ENCODE assay signal across 21 cellular contexts in the genomic region with DNA sequence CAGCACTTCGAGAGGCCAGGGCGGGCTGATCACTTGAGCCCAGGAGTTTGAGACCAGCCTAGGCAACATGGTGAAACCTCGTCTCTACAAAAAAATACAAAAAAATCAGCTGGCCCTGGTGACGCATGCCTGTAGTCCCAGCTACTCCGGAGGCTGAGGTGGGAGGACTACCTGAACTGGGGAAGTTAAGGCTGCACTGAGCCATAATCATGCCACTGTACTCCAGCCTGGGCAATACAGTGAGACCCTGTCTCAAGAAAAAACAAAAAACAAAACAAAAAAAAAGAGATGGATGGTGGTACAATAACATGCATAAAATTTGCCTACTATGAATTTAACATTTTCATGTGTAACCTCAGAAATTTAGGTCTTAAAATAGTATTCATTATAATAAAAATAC. TPM values are rescaled to one million over a fixed set of nuclear protein-coding genes. Genes with fewer than 3 reads are reported as not detected.
DNase-seq lines count a peak whose midpoint lies in the region; ATAC-seq and TF ChIP-seq lines count a peak whose summit lies in the region.
"Had no signal": no experiment of that assay in that cellular context is flagged by ENCODE, and none has a peak within 500 bp of the region (broad histone marks: within the 10 kb centered on the region; RNA-seq: fewer than 3 reads in every experiment).

No MANE protein-coding gene starts in this region.

- TF ChIP-seq CTCF in Loucy (conservative IDR thresholded peaks at IDR 0.05; ENCODE audit: low read length): no peak
- TF ChIP-seq CTCF in neural cell (IDR thresholded peaks at IDR 0.05; ENCODE audit: poor library complexity, severe bottlenecking): no peak
- no peak for TF ChIP-seq CTCF in body of pancreas (IDR thresholded peaks at IDR 0.05)

- intact Hi-C loops in body of pancreas (cut with DNase I): no loop called here

- H3K4me1 ChIP-seq in Loucy (ENCODE audit: insufficient read depth, low read length, poor library complexity, severe bottlenecking) (peaks cover 32% of the 10 kb centered on the region), body of pancreas (peaks cover 20% of the 10 kb centered on the region)

- no peak for ATAC-seq in activated naive CD8-positive, alpha-beta T cell treated with anti-CD3 and anti-CD28 coated beads, Interleukin-2, amount 50 U/mL, for 24 hours
- ATAC-seq in HG02973 (IDR thresholded peaks at IDR 0.05; ENCODE audit: unreplicated experiment) (no peak), body of pancreas (no peak)
- ATAC-seq: heart right ventricle had no signal

- H3K4me1 Mint-ChIP-seq in activated naive CD4-positive, alpha-beta T cell treated with anti-CD3 and anti-CD28 coated beads, Interleukin-2, amount 50 U/mL, for 24 hours: peaks cover 50% of the 10 kb centered on the region
- peaks cover 31% of the 10 kb centered on the region for H3K4me1 Mint-ChIP-seq in activated naive CD8-positive, alpha-beta T cell treated with anti-CD3 and anti-CD28 coated beads, Interleukin-2, amount 50 U/mL, for 24 hours

- H3K9me2 ChIP-seq in Loucy (replicated peaks; ENCODE audit: low read depth, low read length) (no peaks in the 10 kb centered on the region), neural cell (ENCODE audit: insufficient read depth, low read length) (no peaks in the 10 kb centered on the region)

- H3K27ac ChIP-seq in neural cell (ENCODE audit: low read length): no peak overlapping the region
- no peak overlapping the region for H3K27ac ChIP-seq in body of pancreas
- H3K27ac ChIP-seq: coronary artery, ovary had no signal

- peaks cover 18% of the 10 kb centered on the region for H3K36me3 Mint-ChIP-seq in activated naive CD4-positive, alpha-beta T cell treated with anti-CD3 and anti-CD28 coated beads, Interleukin-2, amount 50 U/mL, for 24 hours
- peaks cover 32% of the 10 kb centered on the region for H3K36me3 Mint-ChIP-seq in activated naive CD8-positive, alpha-beta T cell treated with anti-CD3 and anti-CD28 coated beads, Interleukin-2, amount 50 U/mL, for 24 hours (ENCODE audit: low read depth)

- H3K9me3 ChIP-seq in Loucy (ENCODE audit: insufficient read depth, low read depth, low read length) (no peaks in the 10 kb centered on the region), neural cell (ENCODE audit: low read length) (no peaks in the 10 kb centered on the region), body of pancreas (no peaks in the 10 kb centered on the region)
- H3K9me3 ChIP-seq: heart right ventricle, ovary, sigmoid colon, transverse colon had no signal

- DNase-seq in activated naive CD4-positive, alpha-beta T cell (lab: John Stamatoyannopoulos, UW): no peak
- no peak for DNase-seq in activated naive CD8-positive, alpha-beta T cell treated with anti-CD3 and anti-CD28 coated beads, Interleukin-2, amount 50 U/mL, for 24 hours
- DNase-seq in body of pancreas (no peak), NCI-H2227 (lab: John Stamatoyannopoulos, UW; ENCODE audit: unreplicated experiment) (no peak)
- DNase-seq: CD8-positive, alpha-beta memory T cell; heart right ventricle; islet precursor cell; NCI-H1105; NCI-H2107; NCI-H69; OCI-M1; ovary; sigmoid colon; stimulated activated naive CD4-positive, alpha-beta T cell; transverse colon had no signal

- H3K9ac ChIP-seq in Loucy (ENCODE audit: low read depth, low read length, poor library complexity, severe bottlenecking) (peak overlapping the region; percentile 91), neural cell (ENCODE audit: low read length) (no peak overlapping the region)

- H3K79me2 ChIP-seq in Loucy (ENCODE audit: insufficient read depth, low read length) (peaks cover 49% of the 10 kb centered on the region), neural cell (replicated peaks; ENCODE audit: insufficient read depth, low read length) (peaks cover 38% of the 10 kb centered on the region)

- peak overlapping the region; percentile 100 for H3K27ac Mint-ChIP-seq in activated naive CD4-positive, alpha-beta T cell treated with anti-CD3 and anti-CD28 coated beads, Interleukin-2, amount 50 U/mL, for 24 hours
- peak overlapping the region; percentile 99 for H3K27ac Mint-ChIP-seq in activated naive CD8-positive, alpha-beta T cell treated with anti-CD3 and anti-CD28 coated beads, Interleukin-2, amount 50 U/mL, for 24 hours

- H3F3A ChIP-seq in Loucy (ENCODE audit: low read depth) (no peaks in the 10 kb centered on the region), neural cell (ENCODE audit: insufficient read depth, low read length, poor library complexity, severe bottlenecking) (no peaks in the 10 kb centered on the region)

- H3K36me3 ChIP-seq in Loucy (ENCODE audit: insufficient read depth, low read length): no peaks in the 10 kb centered on the region
- H3K36me3 ChIP-seq in neural cell (ENCODE audit: insufficient read depth, low read length): no peaks in the 10 kb centered on the region
- H3K36me3 ChIP-seq in body of pancreas (replicated peaks in 1 of 2; ENCODE audit: insufficient read depth in 1 of 2, low read depth in 2 of 2): no peaks in the 10 kb centered on the region
- H3K36me3 ChIP-seq: ovary, sigmoid colon, transverse colon had no signal

- H3K4me2 ChIP-seq in Loucy (ENCODE audit: low read depth, low read length, poor library complexity, severe bottlenecking) (peak overlapping the region; percentile 84), neural cell (ENCODE audit: low read length) (no peak overlapping the region)

- H3K4me3 ChIP-seq in Loucy (ENCODE audit: low read length, poor library complexity, severe bottlenecking) (peak overlapping the region; percentile 80), neural cell (ENCODE audit: low read length) (peak overlapping the region; percentile 82), body of pancreas (no peak overlapping the region)
- H3K4me3 ChIP-seq: coronary artery, lung, ovary, sigmoid colon had no signal

- TF ChIP-seq EP300 in neural cell (conservative IDR thresholded peaks at IDR 0.05; ENCODE audit: poor library complexity, severe bottlenecking): no peak

- no peak for TF ChIP-seq RAD21 in neural cell (conservative IDR thresholded peaks at IDR 0.05)

- H4K20me1 ChIP-seq in Loucy (ENCODE audit: insufficient read depth, low read length, poor library complexity, severe bottlenecking) (peaks cover 25% of the 10 kb centered on the region), neural cell (ENCODE audit: insufficient read depth) (no peaks in the 10 kb centered on the region)

- no peaks in the 10 kb centered on the region for H3K27me3 Mint-ChIP-seq in activated naive CD4-positive, alpha-beta T cell treated with anti-CD3 and anti-CD28 coated beads, Interleukin-2, amount 50 U/mL, for 24 hours
- H3K27me3 Mint-ChIP-seq in activated naive CD8-positive, alpha-beta T cell treated with anti-CD3 and anti-CD28 coated beads, Interleukin-2, amount 50 U/mL, for 24 hours: no peaks in the 10 kb centered on the region

- H3K27me3 ChIP-seq in Loucy (ENCODE audit: insufficient read depth, low read length, poor library complexity, severe bottlenecking): no peaks in the 10 kb centered on the region
- H3K27me3 ChIP-seq in neural cell (ENCODE audit: insufficient read depth, low read depth, low read length): no peaks in the 10 kb centered on the region
- no peaks in the 10 kb centered on the region for H3K27me3 ChIP-seq in body of pancreas
- H3K27me3 ChIP-seq: heart right ventricle, ovary, sigmoid colon, transverse colon had no signal

- no peak for TF ChIP-seq POLR2A in body of pancreas (IDR thresholded peaks at IDR 0.05)

- WGBS in body of pancreas, 2 donors: 94% methylated on average over 5 of the region's 5 CpGs

- H2AFZ ChIP-seq in Loucy (ENCODE audit: low read length) (no peak overlapping the region), neural cell (ENCODE audit: low read depth, low read length) (no peak overlapping the region)

- H3K4me3 Mint-ChIP-seq in activated naive CD4-positive, alpha-beta T cell treated with anti-CD3 and anti-CD28 coated beads, Interleukin-2, amount 50 U/mL, for 24 hours: peak overlapping the region; percentile 100
- H3K4me3 Mint-ChIP-seq in activated naive CD8-positive, alpha-beta T cell treated with anti-CD3 and anti-CD28 coated beads, Interleukin-2, amount 50 U/mL, for 24 hours: peak overlapping the region; percentile 98

- H3K9me3 Mint-ChIP-seq in activated naive CD4-positive, alpha-beta T cell treated with anti-CD3 and anti-CD28 coated beads, Interleukin-2, amount 50 U/mL, for 24 hours: no peaks in the 10 kb centered on the region
- peaks cover 5% of the 10 kb centered on the region for H3K9me3 Mint-ChIP-seq in activated naive CD8-positive, alpha-beta T cell treated with anti-CD3 and anti-CD28 coated beads, Interleukin-2, amount 50 U/mL, for 24 hours
- H3K9me3 Mint-ChIP-seq: CD8-positive, alpha-beta memory T cell had no signal

TF ChIP-seq in neural cell, 6 proteins besides CTCF, POLR2A, EP300 and RAD21 (continues in another document):
- TF ChIP-seq POLR2AphosphoS5 (IDR thresholded peaks at IDR 0.05) (no peak), REST (IDR thresholded peaks at IDR 0.05; ENCODE audit: borderline replicate concordance) (no peak)

RNA-seq across cellular contexts. Expression of gene THAP2, which starts 2.2 kb away (rescaled TPM):
- polyA plus RNA-seq in neural cell: 15.5 and 15.8 TPM in 2 replicates
- 34.3 and 35.8 TPM in 2 replicates for polyA minus RNA-seq in neural cell
- 10 to 100 TPM in 1 of 2 donors, under 1 TPM in 1; 0.99 to 15.0 TPM for total RNA-seq in body of pancreas

RNA-seq across cellular contexts. Expression of gene ZFC3H1, which starts 2.6 kb away (rescaled TPM):
- 45.5 and 70.2 TPM in 2 replicates for polyA plus RNA-seq in neural cell
- polyA minus RNA-seq in neural cell: 61.8 and 77.2 TPM in 2 replicates
- 100 to 1,000 TPM in 1 of 2 donors, 10 to 100 TPM in 1; 36.1 to 116 TPM for total RNA-seq in body of pancreas

RNA-seq across cellular contexts. Expression of gene TMEM19, which starts 19.6 kb away (rescaled TPM):
- polyA plus RNA-seq in neural cell: 18.4 and 24.2 TPM in 2 replicates
- polyA minus RNA-seq in neural cell: 46.9 and 48.9 TPM in 2 replicates
- total RNA-seq in body of pancreas: 10 to 100 TPM; 11.2 to 16.6 TPM

Comparison
In these comparisons a context has a peak if more than half of its experiments do, and no peak if none do; other contexts are left out.
1. H3K4me3 ChIP-seq: peak in Loucy (single experiment) and neural cell (single experiment); none in body of pancreas (0 of 2).